ENCODE assay signal across 28 cellular contexts in the genomic region with DNA sequence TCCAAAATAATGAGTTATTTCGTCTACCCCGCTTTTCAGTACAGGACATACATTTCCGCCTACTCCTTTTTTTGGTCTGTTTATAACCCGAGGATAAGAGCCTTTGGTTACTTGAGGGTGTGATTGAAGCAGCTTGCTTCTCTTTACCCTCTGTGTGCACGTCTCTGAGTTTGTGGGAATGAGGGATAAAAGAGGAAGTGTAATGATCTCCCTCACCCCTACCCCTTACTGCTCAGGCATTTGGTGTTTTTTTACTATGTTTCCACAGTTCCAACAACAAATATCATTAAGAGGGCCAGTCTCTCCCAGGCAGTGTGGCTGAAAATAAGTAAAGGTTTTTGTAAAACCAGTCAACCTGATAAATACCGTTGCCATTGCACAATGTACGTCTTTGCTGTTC.
"Had no signal": no experiment of that assay in that cellular context is flagged by ENCODE, and none has a peak within 500 bp of the region (broad histone marks: within the 10 kb centered on the region; RNA-seq: fewer than 3 reads in every experiment).

No MANE protein-coding gene starts in this region.

- H3K9me3 ChIP-seq: left ventricle myocardium inferior, psoas muscle, sigmoid colon, thoracic aorta, upper lobe of left lung had no signal

- DNase-seq: activated CD4-positive, alpha-beta memory T cell treated with anti-CD3 and anti-CD28 coated beads, Interleukin-2, amount 10 ng/mL, durations not matched to agents 7 days and 5 days; activated CD4-positive, alpha-beta T cell treated with anti-CD3 and anti-CD28 coated beads, Interleukin-2, amount 10 ng/mL, durations not matched to agents 7 days and 5 days; activated CD4-positive, CD25-positive, alpha-beta regulatory T cell treated with anti-CD3 and anti-CD28 coated beads, Interleukin-2, amount 50 U/mL, for 72 hours; activated CD8-positive, alpha-beta memory T cell treated with anti-CD3 and anti-CD28 coated beads, Interleukin-2, amount 50 U/mL, for 48 hours; activated naive CD4-positive, alpha-beta T cell; activated T-cell treated with anti-CD3 and anti-CD28 coated beads, Interleukin-2, amount 50 U/mL, for 48 hours; anterior cingulate cortex; effector memory CD4-positive, alpha-beta T cell; left ventricle myocardium inferior; mesendoderm; natural killer cell; occipital lobe; psoas muscle; sigmoid colon; small intestine; stimulated activated CD4-positive, alpha-beta T cell treated with anti-CD3 and anti-CD28 coated beads, Interleukin-4, amount 100 ng/mL, for 24 hours; T1000 had no signal

- H3K4me1 ChIP-seq: neural progenitor cell, psoas muscle, sigmoid colon had no signal

- H3K27me3 ChIP-seq: neural progenitor cell, sigmoid colon, upper lobe of left lung had no signal

- H3K4me3 ChIP-seq: left ventricle myocardium inferior, lung, neural progenitor cell, psoas muscle, sigmoid colon, thoracic aorta, upper lobe of left lung had no signal

- H3K27ac ChIP-seq: left ventricle myocardium inferior, neural progenitor cell, parathyroid adenoma, psoas muscle, sigmoid colon, thoracic aorta, upper lobe of left lung had no signal

- ATAC-seq: activated naive CD4-positive, alpha-beta T cell treated with anti-CD3 and anti-CD28 coated beads, Interleukin-2, amount 50 U/mL, for 72 hours; natural killer cell; stimulated activated effector memory CD8-positive, alpha-beta T cell treated with anti-CD3 and anti-CD28 coated beads, Interleukin-12 subunit alpha, Interleukin-12 subunit beta, amount 100 ng/mL, for 72 hours had no signal

- FAIRE-seq: bronchial epithelial cell, colon, frontal cortex, islet of Langerhans, small intestine had no signal
